ENCODE assay signal across 8 cellular contexts in genomic region chr2:38750011-38750792, GRCh38. TPM values are rescaled to one million over a fixed set of nuclear protein-coding genes. Genes with fewer than 3 reads are reported as not detected.
DNase-seq lines count a peak whose midpoint lies in the region; ATAC-seq, FAIRE-seq and TF ChIP-seq lines count a peak whose summit lies in the region.

No MANE protein-coding gene starts in this region.

- peak overlapping the region; percentile 83 for H3K4me2 ChIP-seq in SU-DHL-6 (ENCODE audit: low read depth, low read length, poor library complexity, severe bottlenecking)

- H2AFZ ChIP-seq in ACC112 (ENCODE audit: low read length, unreplicated experiment) (no peak overlapping the region), SU-DHL-6 (ENCODE audit: low read depth, low read length, severe bottlenecking) (no peak overlapping the region)

- H3F3A ChIP-seq in SU-DHL-6 (ENCODE audit: insufficient read depth): peaks cover 52% of the 10 kb centered on the region

- ATAC-seq in GM18517 (IDR thresholded peaks at IDR 0.05; ENCODE audit: unreplicated experiment) (peak; percentile 3), HG03095 (IDR thresholded peaks at IDR 0.05; ENCODE audit: unreplicated experiment) (peak; percentile 35)

- H3K27me3 ChIP-seq in ACC112 (ENCODE audit: insufficient read depth, low read length) (no peaks in the 10 kb centered on the region), SU-DHL-6 (ENCODE audit: low read length) (no peaks in the 10 kb centered on the region), small intestine (ENCODE audit: control insufficient read depth in 2 of 2, insufficient read depth in 2 of 2, low read length in 2 of 2) (no peaks in the 10 kb centered on the region)

- DNase-seq in astrocyte of the hippocampus (ENCODE audit: low read depth, low spot score) (peak; percentile 68), small intestine (peak; percentile 64), KBM-7 (no peak)

- H3K4me1 ChIP-seq in ACC112 (ENCODE audit: control insufficient read depth, insufficient read depth, low read length, unreplicated experiment): peaks cover 47% of the 10 kb centered on the region
- H3K4me1 ChIP-seq in small intestine (ENCODE audit: control insufficient read depth in 2 of 2, insufficient read depth in 1 of 2, low read depth in 1 of 2, low read length in 1 of 2): peaks cover 5 to 14% of the 10 kb centered on the region in 2 donors

- H3K79me2 ChIP-seq in ACC112 (ENCODE audit: control insufficient read depth, insufficient read depth, low read length, unreplicated experiment) (peaks cover 57% of the 10 kb centered on the region), SU-DHL-6 (ENCODE audit: insufficient read depth, low read length) (peaks cover 60% of the 10 kb centered on the region)

- TF ChIP-seq CTCF in SU-DHL-6 (IDR thresholded peaks at IDR 0.05; ENCODE audit: insufficient read depth, low read length, poor library complexity, severe bottlenecking): no peak

- in situ Hi-C loops in KBM-7 (cut with MboI; ENCODE audit: low pct_unique_long_range_greater_than_20kb, low sequenced_read_pairs): no loop called here

- H3K9ac ChIP-seq in SU-DHL-6 (ENCODE audit: low read length): peak overlapping the region; percentile 97

- 0% methylated on average over 51 of the region's 51 CpGs for WGBS in small intestine, 3 donors

- H3K9me3 ChIP-seq in SU-DHL-6 (ENCODE audit: insufficient read depth, low read length): no peaks in the 10 kb centered on the region
- no peaks in the 10 kb centered on the region for H3K9me3 ChIP-seq in iPS-18c (ENCODE audit: control insufficient read depth, insufficient read depth, low read length)
- no peaks in the 10 kb centered on the region for H3K9me3 ChIP-seq in small intestine (ENCODE audit: control insufficient read depth, low read depth)

- FAIRE-seq in small intestine (lab: Jason Lieb, UNC): no peak

- H3K4me3 ChIP-seq in ACC112 (ENCODE audit: low read depth, low read length) (peak overlapping the region; percentile 87), SU-DHL-6 (ENCODE audit: insufficient read depth, low read length, poor library complexity, severe bottlenecking) (peak overlapping the region; percentile 93), iPS-18c (ENCODE audit: insufficient read depth, low read depth, low read length) (peak overlapping the region; percentile 98), small intestine (ENCODE audit: low read depth in 1 of 2, low read length in 2 of 2) (peak overlapping the region; percentile 82 to 100)

- peaks cover 46% of the 10 kb centered on the region for H4K20me1 ChIP-seq in SU-DHL-6 (ENCODE audit: low read depth, low read length)

- H3K27ac ChIP-seq in ACC112 (ENCODE audit: low read depth, low read length): peak overlapping the region; percentile 82
- H3K27ac ChIP-seq in SU-DHL-6 (ENCODE audit: low read depth, low read length): peak overlapping the region; percentile 87
- H3K27ac ChIP-seq in small intestine (ENCODE audit: low read depth in 1 of 2, low read length in 1 of 2): peak overlapping the region; percentile 97 to 99

- H3K9me2 ChIP-seq in SU-DHL-6 (replicated peaks; ENCODE audit: insufficient read depth, low read length): no peaks in the 10 kb centered on the region

- H3K36me3 ChIP-seq in ACC112 (ENCODE audit: insufficient read depth, low read length) (peaks cover 48% of the 10 kb centered on the region), SU-DHL-6 (ENCODE audit: low read length) (peaks cover 50% of the 10 kb centered on the region), small intestine (ENCODE audit: control insufficient read depth in 2 of 2, insufficient read depth in 2 of 2, low read length in 2 of 2) (peaks cover 20 to 23% of the 10 kb centered on the region in 2 donors)

RNA-seq across cellular contexts. Expression of gene SRSF7, which starts 1.0 kb away (rescaled TPM):
- 100 to 1,000 TPM in 2 of 3 donors, 10 to 100 TPM in 1; 78.6 to 202 (median 185) TPM for polyA plus RNA-seq in small intestine

RNA-seq across cellular contexts. Expression of gene GEMIN6, which starts 27.8 kb away (rescaled TPM):
- 10 to 100 TPM; 10.8 to 20.6 (median 14.4) TPM for polyA plus RNA-seq in small intestine
